Comparison of ENCODE assay signal across 1 cellular context in genomic region chr1:45583666-45584350, GRCh38.
TF ChIP-seq lines count a peak whose summit lies in the region.

Gene NASP (plus strand): TSS chr1:45584041. CDS start chr1:45584147, 106 bp downstream.

TF ChIP-seq in K562, 482 proteins besides CTCF, POLR2A, EP300 and RAD21 (continued from another document):
- TF ChIP-seq GTF2E2 (tag; IDR thresholded peaks at IDR 0.05), result peak; percentile 95; the same call in 1 of the 2 replicates
- no peak for TF ChIP-seq ZNF512 (tag; IDR thresholded peaks at IDR 0.05)
- peak; percentile 96 for TF ChIP-seq ZFP91 (CRISPR knock-in tag; IDR thresholded peaks at IDR 0.05)
- no peak for TF ChIP-seq FOS (IDR thresholded peaks at IDR 0.05; ENCODE audit: extremely low read depth, insufficient read length)
- no peak; the same call in 1 of the 2 replicates for TF ChIP-seq ZBTB33 (CRISPR knock-in tag; IDR thresholded peaks at IDR 0.05)
- TF ChIP-seq PCBP2 (IDR thresholded peaks at IDR 0.05; ENCODE audit: low read depth, low read length, poor library complexity, severe bottlenecking), result no peak
- no peak for TF ChIP-seq HEY1 (CRISPR knock-in tag; IDR thresholded peaks at IDR 0.05; ENCODE audit: borderline replicate concordance)
- no peak for TF ChIP-seq ZNF444 (CRISPR knock-in tag; IDR thresholded peaks at IDR 0.05)
- TF ChIP-seq ETS2 (tag; IDR thresholded peaks at IDR 0.05; ENCODE audit: borderline replicate concordance, poor library complexity, severe bottlenecking), result no peak
- no peak for TF ChIP-seq TFE3 (CRISPR knock-in tag; IDR thresholded peaks at IDR 0.05)
- peak; percentile 41; the same call in 1 of the 2 replicates for TF ChIP-seq MYC (IDR thresholded peaks at IDR 0.05; ENCODE audit: low read depth, low read length)
- peak; percentile 67; the same call in 1 of the 2 replicates for TF ChIP-seq MYC (CRISPR knock-in tag; IDR thresholded peaks at IDR 0.05; ENCODE audit: borderline replicate concordance, low read depth)
- TF ChIP-seq ZNF318 (IDR thresholded peaks at IDR 0.05; ENCODE audit: borderline replicate concordance in 1 of 2, low read depth in 1 of 2), result 0 out of 4 replicates have a peak, but pooled peaks of 1 of the 2 experiments have one; percentile 23
- peak; percentile 100 for TF ChIP-seq CHD1 (IDR thresholded peaks at IDR 0.05; ENCODE audit: low read length)
- TF ChIP-seq RBM14 (IDR thresholded peaks at IDR 0.05; ENCODE audit: borderline replicate concordance, insufficient read depth, low read depth, low read length), result no peak; the same call in 1 of the 2 replicates
- TF ChIP-seq CBX2 (IDR thresholded peaks at IDR 0.05; ENCODE audit: insufficient read depth, low read length, poor library complexity, severe bottlenecking), result no peak
- no peak for TF ChIP-seq TGIF2 (CRISPR knock-in tag; IDR thresholded peaks at IDR 0.05)
- TF ChIP-seq ATF7 (IDR thresholded peaks at IDR 0.05), result peak; percentile 64
- peak; percentile 19; the same call in 1 of the 2 replicates for TF ChIP-seq ZC3H11A (IDR thresholded peaks at IDR 0.05; ENCODE audit: low read depth, low read length)
- no peak for TF ChIP-seq ZNF146 (CRISPR knock-in tag; IDR thresholded peaks at IDR 0.05; ENCODE audit: unreplicated experiment)
- TF ChIP-seq ZBTB7A (IDR thresholded peaks at IDR 0.05; ENCODE audit: borderline replicate concordance, control insufficient read depth, low read depth, low read length), result peak; percentile 83; the same call in 1 of the 2 replicates
- TF ChIP-seq RNF2 (IDR thresholded peaks at IDR 0.05), result peak; percentile 50; the same call in 1 of the 2 replicates
- no peak for TF ChIP-seq SMAD2 (IDR thresholded peaks at IDR 0.05; ENCODE audit: low read depth, low read length)
- TF ChIP-seq E2F6 (IDR thresholded peaks at IDR 0.05; ENCODE audit: borderline replicate concordance in 1 of 2, extremely low read depth in 1 of 2, insufficient read depth in 1 of 2, insufficient read length in 1 of 2, low read depth in 1 of 2, low read length in 1 of 2, poor library complexity in 1 of 2, severe bottlenecking in 1 of 2), result peak in 1 of 2 experiments; percentile 35
- no peak for TF ChIP-seq POLR3A (IDR thresholded peaks at IDR 0.05; ENCODE audit: borderline replicate concordance, extremely low read depth, insufficient read depth, insufficient read length)
- peak; percentile 65 for TF ChIP-seq NCOR1 (IDR thresholded peaks at IDR 0.05)
